26 cellular contexts compared by ENCODE assay signal in the genomic region with DNA sequence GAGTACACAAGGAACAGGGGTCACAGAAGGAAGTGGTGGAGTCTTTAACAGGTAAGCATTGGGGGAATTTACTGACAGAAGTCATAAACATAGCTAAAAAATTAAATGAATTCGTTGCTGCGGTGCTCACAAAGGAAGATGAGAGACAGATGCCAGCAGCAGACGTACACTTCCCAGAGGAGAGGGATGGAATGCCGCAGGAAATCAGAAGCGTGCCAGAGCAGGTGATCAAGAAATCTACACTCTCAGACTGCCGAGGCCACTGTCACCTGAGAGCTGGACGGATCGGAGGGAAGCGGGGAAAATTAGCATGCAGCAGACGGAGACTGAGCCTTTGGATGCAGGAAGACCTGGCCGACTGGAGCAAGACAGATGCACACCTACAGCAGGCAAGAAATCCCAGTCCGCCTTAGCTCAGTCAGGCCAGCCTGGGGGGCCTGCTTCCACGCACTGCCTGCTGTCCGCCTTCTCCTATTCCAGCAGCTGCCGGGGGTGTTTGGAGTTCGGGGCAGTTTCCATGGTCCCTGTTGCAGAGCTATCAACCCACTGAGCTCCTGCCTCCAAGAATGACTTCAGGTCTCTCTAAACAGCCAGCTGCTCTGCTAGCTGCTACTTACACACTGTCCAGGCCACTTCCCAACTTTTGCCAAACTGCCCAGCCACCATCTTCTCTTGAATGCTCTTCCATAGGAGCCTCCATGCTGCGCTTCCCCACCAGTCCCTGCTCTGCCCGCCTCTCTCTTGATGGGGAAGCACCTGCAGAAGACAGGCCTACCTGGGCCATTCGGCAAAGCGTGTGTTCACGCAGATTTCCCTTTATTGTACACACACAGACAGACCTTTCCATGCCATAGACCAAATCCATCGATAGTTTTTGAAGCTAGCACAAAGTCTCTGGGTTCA.
DNase-seq lines count a peak whose midpoint lies in the region; ATAC-seq lines count a peak whose summit lies in the region.
"Had no signal": no experiment of that assay in that cellular context is flagged by ENCODE, and none has a peak within 500 bp of the region (broad histone marks: within the 10 kb centered on the region; RNA-seq: fewer than 3 reads in every experiment).

No MANE protein-coding gene starts in this region.

- no peak overlapping the region for H3K4me3 Mint-ChIP-seq in activated T-helper 2 cell treated with anti-CD3 and anti-CD28 coated beads, Interferon-gamma antibody, Interleukin-2, Interleukin-4, amounts not matched to agents 10 μg/mL and 5 μg/mL and 100 μg/mL, durations not matched to agents 14 hours and 24 hours and 36 hours (ENCODE audit: low read depth)
- H3K4me3 Mint-ChIP-seq: activated CD4-positive, alpha-beta T cell treated with anti-CD3 and anti-CD28 coated beads for 36 hours; activated CD8-positive, alpha-beta T cell treated with anti-CD3 and anti-CD28 coated beads, Interleukin-2, amount 10 ng/mL, durations not matched to agents 7 days and 5 days; activated naive CD8-positive, alpha-beta T cell treated with anti-CD3 and anti-CD28 coated beads for 36 hours; activated T-cell treated with anti-CD3 and anti-CD28 coated beads, Interleukin-2, amount 50 U/mL, for 24 hours; effector memory CD8-positive, alpha-beta T cell had no signal

- H3K27ac Mint-ChIP-seq in activated T-helper 2 cell treated with anti-CD3 and anti-CD28 coated beads, Interferon-gamma antibody, Interleukin-2, Interleukin-4, amounts not matched to agents 10 μg/mL and 5 μg/mL and 100 μg/mL, durations not matched to agents 14 hours and 24 hours and 36 hours: no peak overlapping the region
- H3K27ac Mint-ChIP-seq: activated CD4-positive, alpha-beta T cell treated with anti-CD3 and anti-CD28 coated beads for 36 hours; activated CD8-positive, alpha-beta T cell treated with anti-CD3 and anti-CD28 coated beads, Interleukin-2, amount 10 ng/mL, durations not matched to agents 7 days and 5 days; activated naive CD8-positive, alpha-beta T cell treated with anti-CD3 and anti-CD28 coated beads for 36 hours; activated T-cell treated with anti-CD3 and anti-CD28 coated beads, Interleukin-2, amount 50 U/mL, for 24 hours had no signal

- H3K4me1 Mint-ChIP-seq in activated T-helper 2 cell treated with anti-CD3 and anti-CD28 coated beads, Interferon-gamma antibody, Interleukin-2, Interleukin-4, amounts not matched to agents 10 μg/mL and 5 μg/mL and 100 μg/mL, durations not matched to agents 14 hours and 24 hours and 36 hours (ENCODE audit: low read depth): no peaks in the 10 kb centered on the region
- H3K4me1 Mint-ChIP-seq: activated CD4-positive, alpha-beta T cell treated with anti-CD3 and anti-CD28 coated beads for 36 hours; activated naive CD8-positive, alpha-beta T cell treated with anti-CD3 and anti-CD28 coated beads for 36 hours had no signal

- ATAC-seq in esophagus mucosa: no peak
- ATAC-seq: activated CD4-positive, alpha-beta T cell treated with anti-CD3 and anti-CD28 coated beads for 36 hours; activated CD8-positive, alpha-beta T cell treated with anti-CD3 and anti-CD28 coated beads, Interleukin-2, amount 10 ng/mL, durations not matched to agents 7 days and 5 days; effector memory CD8-positive, alpha-beta T cell; heart right ventricle; naive thymus-derived CD4-positive, alpha-beta T cell; stimulated activated naive CD8-positive, alpha-beta T cell treated with anti-CD3 and anti-CD28 coated beads, Interleukin-15, Interleukin-2, amounts not matched to agents 100 U/mL and 50 U/mL, for 24 hours had no signal

- peak; percentile 46 for DNase-seq in activated CD8-positive, alpha-beta memory T cell treated with anti-CD3 and anti-CD28 coated beads for 24 hours
- no peak for DNase-seq in activated CD8-positive, alpha-beta memory T cell treated with anti-CD3 and anti-CD28 coated beads, Interleukin-2, amount 50 U/mL, for 48 hours
- DNase-seq in NCI-H69 (lab: John Stamatoyannopoulos, UW) (peak; percentile 25), left kidney (ENCODE audit: low read depth, low spot score) (peak; percentile 58), HuH-7 (ENCODE audit: low spot score) (no peak)
- peak; percentile 14 for DNase-seq in stimulated activated CD8-positive, alpha-beta memory T cell treated with anti-CD3 and anti-CD28 coated beads, Interleukin-4, amount 100 ng/mL, for 48 hours
- no peak for DNase-seq in activated T-helper 2 cell treated with anti-CD3 and anti-CD28 coated beads, Interferon-gamma antibody, Interleukin-2, Interleukin-4, amounts not matched to agents 10 μg/mL and 5 μg/mL and 100 μg/mL, durations not matched to agents 14 hours and 24 hours and 36 hours (ENCODE audit: low spot score)
- DNase-seq: activated CD4-positive, alpha-beta T cell treated with anti-CD3 and anti-CD28 coated beads for 36 hours; activated CD8-positive, alpha-beta T cell treated with anti-CD3 and anti-CD28 coated beads, Interleukin-2, amount 10 ng/mL, durations not matched to agents 7 days and 5 days; activated gamma-delta T cell; activated naive CD8-positive, alpha-beta T cell treated with anti-CD3 and anti-CD28 coated beads for 36 hours; activated T-cell treated with anti-CD3 and anti-CD28 coated beads, Interleukin-2, amount 50 U/mL, for 24 hours; Calu3; effector memory CD8-positive, alpha-beta T cell; erythroblast; GM23248; heart right ventricle; kidney; midbrain; NCI-H1092; NCI-H1694; NCI-H526 treated with DMSO at 0.1 percent for 48 hours; stimulated activated naive CD8-positive, alpha-beta T cell treated with anti-CD3 and anti-CD28 coated beads, Interleukin-15, Interleukin-2, amounts not matched to agents 100 U/mL and 50 U/mL, for 24 hours; SW 1271 had no signal

- no peaks in the 10 kb centered on the region for H3K36me3 Mint-ChIP-seq in activated T-helper 2 cell treated with anti-CD3 and anti-CD28 coated beads, Interferon-gamma antibody, Interleukin-2, Interleukin-4, amounts not matched to agents 10 μg/mL and 5 μg/mL and 100 μg/mL, durations not matched to agents 14 hours and 24 hours and 36 hours (ENCODE audit: low read depth)
- H3K36me3 Mint-ChIP-seq: activated naive CD8-positive, alpha-beta T cell treated with anti-CD3 and anti-CD28 coated beads for 36 hours had no signal

- H3K27me3 Mint-ChIP-seq in activated T-helper 2 cell treated with anti-CD3 and anti-CD28 coated beads, Interferon-gamma antibody, Interleukin-2, Interleukin-4, amounts not matched to agents 10 μg/mL and 5 μg/mL and 100 μg/mL, durations not matched to agents 14 hours and 24 hours and 36 hours (ENCODE audit: low read depth): no peaks in the 10 kb centered on the region
- H3K27me3 Mint-ChIP-seq: activated CD4-positive, alpha-beta T cell treated with anti-CD3 and anti-CD28 coated beads for 36 hours; activated naive CD8-positive, alpha-beta T cell treated with anti-CD3 and anti-CD28 coated beads for 36 hours; activated T-cell treated with anti-CD3 and anti-CD28 coated beads, Interleukin-2, amount 50 U/mL, for 24 hours; effector memory CD8-positive, alpha-beta T cell; naive thymus-derived CD4-positive, alpha-beta T cell had no signal

- no peaks in the 10 kb centered on the region for H3K9me3 Mint-ChIP-seq in activated T-helper 2 cell treated with anti-CD3 and anti-CD28 coated beads, Interferon-gamma antibody, Interleukin-2, Interleukin-4, amounts not matched to agents 10 μg/mL and 5 μg/mL and 100 μg/mL, durations not matched to agents 14 hours and 24 hours and 36 hours
- H3K9me3 Mint-ChIP-seq: activated naive CD8-positive, alpha-beta T cell treated with anti-CD3 and anti-CD28 coated beads for 36 hours; activated T-cell treated with anti-CD3 and anti-CD28 coated beads, Interleukin-2, amount 50 U/mL, for 24 hours; effector memory CD8-positive, alpha-beta T cell had no signal

- intact Hi-C loops in activated T-helper 2 cell treated with anti-CD3 and anti-CD28 coated beads, Interferon-gamma antibody, Interleukin-2, Interleukin-4, amounts not matched to agents 10 μg/mL and 5 μg/mL and 100 μg/mL, durations not matched to agents 14 hours and 24 hours and 36 hours (cut with micrococcal nuclease): no loop called here

Comparison
In these comparisons a context has a peak if more than half of its experiments do, and no peak if none do; other contexts are left out.
1. DNase-seq: peak in activated CD8-positive, alpha-beta memory T cell treated with anti-CD3 and anti-CD28 coated beads for 24 hours (single experiment), NCI-H69 (single experiment), left kidney (single experiment) and stimulated activated CD8-positive, alpha-beta memory T cell treated with anti-CD3 and anti-CD28 coated beads, Interleukin-4, amount 100 ng/mL, for 48 hours (single experiment); none in activated CD8-positive, alpha-beta memory T cell treated with anti-CD3 and anti-CD28 coated beads, Interleukin-2, amount 50 U/mL, for 48 hours (single experiment), activated T-helper 2 cell treated with anti-CD3 and anti-CD28 coated beads, Interferon-gamma antibody, Interleukin-2, Interleukin-4, amounts not matched to agents 10 μg/mL and 5 μg/mL and 100 μg/mL, durations not matched to agents 14 hours and 24 hours and 36 hours (single experiment) and HuH-7 (single experiment).